ENCODE assay signal across 1 cellular context in the genomic region with DNA sequence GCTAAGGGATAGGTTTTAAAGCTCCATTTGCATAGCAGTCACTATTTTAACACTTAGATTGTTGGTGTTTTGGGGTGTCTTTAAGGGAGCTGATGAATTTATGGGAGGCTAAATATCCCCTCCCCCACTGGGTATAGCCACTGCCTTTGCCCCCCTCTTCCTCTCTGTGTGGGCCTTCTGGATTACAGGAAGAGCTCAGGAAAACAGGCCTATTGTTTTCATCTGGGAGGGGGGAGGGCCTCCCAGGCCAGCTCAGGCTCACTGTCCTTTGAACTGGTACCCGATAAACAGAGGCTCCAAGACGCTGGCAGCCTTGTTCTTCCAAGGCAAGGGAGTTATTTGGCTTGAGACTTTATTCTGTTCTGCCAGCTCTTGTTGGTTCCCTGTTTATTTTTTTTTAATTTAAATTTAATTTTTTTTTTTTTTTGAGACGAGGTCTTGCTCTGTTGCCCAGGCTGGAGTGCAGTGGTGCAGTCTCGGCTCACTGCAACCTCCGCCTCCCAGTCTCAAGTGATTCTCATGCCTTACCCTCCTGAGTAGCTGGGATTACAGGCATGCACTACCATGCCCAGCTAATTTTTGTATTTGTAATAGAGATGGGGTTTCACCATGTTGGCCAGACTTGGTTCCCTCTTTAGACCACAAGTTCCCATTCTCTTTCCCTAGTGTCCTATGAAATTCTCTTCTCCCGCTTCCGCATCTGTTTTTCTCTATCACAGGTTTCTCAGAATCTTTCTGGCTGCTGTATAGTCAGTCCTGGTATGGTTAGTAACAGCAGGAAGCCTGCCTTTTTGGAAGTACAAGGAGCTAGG.
A peak's percentile ranks its signal among the peaks of the same experiment; 100 is the strongest.
TF ChIP-seq lines count a peak whose summit lies in the region.

No MANE protein-coding gene starts in this region.

TF ChIP-seq in HepG2, 621 proteins besides CTCF, POLR2A, EP300 and RAD21 (continued from another document):
- TF ChIP-seq, protein P1, sequence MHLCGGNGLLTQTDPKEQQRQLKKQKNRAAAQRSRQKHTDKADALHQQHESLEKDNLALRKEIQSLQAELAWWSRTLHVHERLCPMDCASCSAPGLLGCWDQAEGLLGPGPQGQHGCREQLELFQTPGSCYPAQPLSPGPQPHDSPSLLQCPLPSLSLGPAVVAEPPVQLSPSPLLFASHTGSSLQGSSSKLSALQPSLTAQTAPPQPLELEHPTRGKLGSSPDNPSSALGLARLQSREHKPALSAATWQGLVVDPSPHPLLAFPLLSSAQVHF (CRISPR knock-in tag; IDR thresholded peaks at IDR 0.05), result no peak
- TF ChIP-seq SP4 (CRISPR knock-in tag; IDR thresholded peaks at IDR 0.05) (no peak), RARA (CRISPR knock-in tag; IDR thresholded peaks at IDR 0.05) (peak; percentile 16; the same call in 1 of the 2 replicates), THAP11 (CRISPR knock-in tag; IDR thresholded peaks at IDR 0.05) (peak; percentile 44; the same call in 1 of the 2 replicates), ZEB1 (IDR thresholded peaks at IDR 0.05; ENCODE audit: insufficient replicate concordance, low read depth) (no peak), ZNF782 (CRISPR knock-in tag; IDR thresholded peaks at IDR 0.05; ENCODE audit: borderline replicate concordance) (no peak), ETV5 (CRISPR knock-in tag; IDR thresholded peaks at IDR 0.05; ENCODE audit: borderline replicate concordance) (peak; percentile 75; the same call in 1 of the 2 replicates), DMAP1 (CRISPR knock-in tag; IDR thresholded peaks at IDR 0.05) (no peak), ZNF577 (CRISPR knock-in tag; IDR thresholded peaks at IDR 0.05; ENCODE audit: borderline replicate concordance, low read depth) (no peak), ZSCAN31 (CRISPR knock-in tag; IDR thresholded peaks at IDR 0.05; ENCODE audit: low read depth) (0 out of 2 replicates have a peak, but pooled peaks have one; percentile 43), NFKB2 (CRISPR knock-in tag; IDR thresholded peaks at IDR 0.05; ENCODE audit: borderline replicate concordance) (no peak), MIXL1 (CRISPR knock-in tag; IDR thresholded peaks at IDR 0.05) (0 out of 2 replicates have a peak, but pooled peaks have one; percentile 43), MEF2D (CRISPR knock-in tag; IDR thresholded peaks at IDR 0.05) (no peak), IRF2 (CRISPR knock-in tag; IDR thresholded peaks at IDR 0.05) (peak; percentile 41; the same call in 1 of the 2 replicates), NCOA2 (CRISPR knock-in tag; IDR thresholded peaks at IDR 0.05) (peak; percentile 62), ZFX (CRISPR knock-in tag; IDR thresholded peaks at IDR 0.05; ENCODE audit: low read depth) (peak; percentile 70), GTF3A (CRISPR knock-in tag; conservative IDR thresholded peaks at IDR 0.05) (no peak), ZNF737 (CRISPR knock-in tag; IDR thresholded peaks at IDR 0.05; ENCODE audit: borderline replicate concordance) (no peak), SALL1 (CRISPR knock-in tag; IDR thresholded peaks at IDR 0.05) (peak; percentile 70), ZSCAN21 (CRISPR knock-in tag; IDR thresholded peaks at IDR 0.05; ENCODE audit: borderline replicate concordance) (no peak), ZNF530 (CRISPR knock-in tag; IDR thresholded peaks at IDR 0.05; ENCODE audit: low read depth) (no peak), ZBTB7B (CRISPR knock-in tag; IDR thresholded peaks at IDR 0.05) (0 out of 2 replicates have a peak, but pooled peaks have one; percentile 33), TOE1 (CRISPR knock-in tag; IDR thresholded peaks at IDR 0.05) (no peak), SALL2 (CRISPR knock-in tag; IDR thresholded peaks at IDR 0.05) (no peak)
- TF ChIP-seq, protein P2, sequence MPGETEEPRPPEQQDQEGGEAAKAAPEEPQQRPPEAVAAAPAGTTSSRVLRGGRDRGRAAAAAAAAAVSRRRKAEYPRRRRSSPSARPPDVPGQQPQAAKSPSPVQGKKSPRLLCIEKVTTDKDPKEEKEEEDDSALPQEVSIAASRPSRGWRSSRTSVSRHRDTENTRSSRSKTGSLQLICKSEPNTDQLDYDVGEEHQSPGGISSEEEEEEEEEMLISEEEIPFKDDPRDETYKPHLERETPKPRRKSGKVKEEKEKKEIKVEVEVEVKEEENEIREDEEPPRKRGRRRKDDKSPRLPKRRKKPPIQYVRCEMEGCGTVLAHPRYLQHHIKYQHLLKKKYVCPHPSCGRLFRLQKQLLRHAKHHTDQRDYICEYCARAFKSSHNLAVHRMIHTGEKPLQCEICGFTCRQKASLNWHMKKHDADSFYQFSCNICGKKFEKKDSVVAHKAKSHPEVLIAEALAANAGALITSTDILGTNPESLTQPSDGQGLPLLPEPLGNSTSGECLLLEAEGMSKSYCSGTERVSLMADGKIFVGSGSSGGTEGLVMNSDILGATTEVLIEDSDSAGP (CRISPR knock-in tag; IDR thresholded peaks at IDR 0.05; ENCODE audit: borderline replicate concordance), result no peak
- TF ChIP-seq, protein P3, sequence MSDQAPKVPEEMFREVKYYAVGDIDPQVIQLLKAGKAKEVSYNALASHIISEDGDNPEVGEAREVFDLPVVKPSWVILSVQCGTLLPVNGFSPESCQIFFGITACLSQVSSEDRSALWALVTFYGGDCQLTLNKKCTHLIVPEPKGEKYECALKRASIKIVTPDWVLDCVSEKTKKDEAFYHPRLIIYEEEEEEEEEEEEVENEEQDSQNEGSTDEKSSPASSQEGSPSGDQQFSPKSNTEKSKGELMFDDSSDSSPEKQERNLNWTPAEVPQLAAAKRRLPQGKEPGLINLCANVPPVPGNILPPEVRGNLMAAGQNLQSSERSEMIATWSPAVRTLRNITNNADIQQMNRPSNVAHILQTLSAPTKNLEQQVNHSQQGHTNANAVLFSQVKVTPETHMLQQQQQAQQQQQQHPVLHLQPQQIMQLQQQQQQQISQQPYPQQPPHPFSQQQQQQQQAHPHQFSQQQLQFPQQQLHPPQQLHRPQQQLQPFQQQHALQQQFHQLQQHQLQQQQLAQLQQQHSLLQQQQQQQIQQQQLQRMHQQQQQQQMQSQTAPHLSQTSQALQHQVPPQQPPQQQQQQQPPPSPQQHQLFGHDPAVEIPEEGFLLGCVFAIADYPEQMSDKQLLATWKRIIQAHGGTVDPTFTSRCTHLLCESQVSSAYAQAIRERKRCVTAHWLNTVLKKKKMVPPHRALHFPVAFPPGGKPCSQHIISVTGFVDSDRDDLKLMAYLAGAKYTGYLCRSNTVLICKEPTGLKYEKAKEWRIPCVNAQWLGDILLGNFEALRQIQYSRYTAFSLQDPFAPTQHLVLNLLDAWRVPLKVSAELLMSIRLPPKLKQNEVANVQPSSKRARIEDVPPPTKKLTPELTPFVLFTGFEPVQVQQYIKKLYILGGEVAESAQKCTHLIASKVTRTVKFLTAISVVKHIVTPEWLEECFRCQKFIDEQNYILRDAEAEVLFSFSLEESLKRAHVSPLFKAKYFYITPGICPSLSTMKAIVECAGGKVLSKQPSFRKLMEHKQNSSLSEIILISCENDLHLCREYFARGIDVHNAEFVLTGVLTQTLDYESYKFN (CRISPR knock-in tag; conservative IDR thresholded peaks at IDR 0.05), result peak; percentile 90
- TF ChIP-seq, protein P4, sequence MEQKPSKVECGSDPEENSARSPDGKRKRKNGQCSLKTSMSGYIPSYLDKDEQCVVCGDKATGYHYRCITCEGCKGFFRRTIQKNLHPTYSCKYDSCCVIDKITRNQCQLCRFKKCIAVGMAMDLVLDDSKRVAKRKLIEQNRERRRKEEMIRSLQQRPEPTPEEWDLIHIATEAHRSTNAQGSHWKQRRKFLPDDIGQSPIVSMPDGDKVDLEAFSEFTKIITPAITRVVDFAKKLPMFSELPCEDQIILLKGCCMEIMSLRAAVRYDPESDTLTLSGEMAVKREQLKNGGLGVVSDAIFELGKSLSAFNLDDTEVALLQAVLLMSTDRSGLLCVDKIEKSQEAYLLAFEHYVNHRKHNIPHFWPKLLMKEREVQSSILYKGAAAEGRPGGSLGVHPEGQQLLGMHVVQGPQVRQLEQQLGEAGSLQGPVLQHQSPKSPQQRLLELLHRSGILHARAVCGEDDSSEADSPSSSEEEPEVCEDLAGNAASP (CRISPR knock-in tag; IDR thresholded peaks at IDR 0.05; ENCODE audit: borderline replicate concordance), result peak; percentile 48; the same call in 1 of the 2 replicates
- TF ChIP-seq, protein P5, sequence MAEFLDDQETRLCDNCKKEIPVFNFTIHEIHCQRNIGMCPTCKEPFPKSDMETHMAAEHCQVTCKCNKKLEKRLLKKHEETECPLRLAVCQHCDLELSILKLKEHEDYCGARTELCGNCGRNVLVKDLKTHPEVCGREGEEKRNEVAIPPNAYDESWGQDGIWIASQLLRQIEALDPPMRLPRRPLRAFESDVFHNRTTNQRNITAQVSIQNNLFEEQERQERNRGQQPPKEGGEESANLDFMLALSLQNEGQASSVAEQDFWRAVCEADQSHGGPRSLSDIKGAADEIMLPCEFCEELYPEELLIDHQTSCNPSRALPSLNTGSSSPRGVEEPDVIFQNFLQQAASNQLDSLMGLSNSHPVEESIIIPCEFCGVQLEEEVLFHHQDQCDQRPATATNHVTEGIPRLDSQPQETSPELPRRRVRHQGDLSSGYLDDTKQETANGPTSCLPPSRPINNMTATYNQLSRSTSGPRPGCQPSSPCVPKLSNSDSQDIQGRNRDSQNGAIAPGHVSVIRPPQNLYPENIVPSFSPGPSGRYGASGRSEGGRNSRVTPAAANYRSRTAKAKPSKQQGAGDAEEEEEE (CRISPR knock-in tag; IDR thresholded peaks at IDR 0.05; ENCODE audit: borderline replicate concordance), result no peak
